In the genomic region with DNA sequence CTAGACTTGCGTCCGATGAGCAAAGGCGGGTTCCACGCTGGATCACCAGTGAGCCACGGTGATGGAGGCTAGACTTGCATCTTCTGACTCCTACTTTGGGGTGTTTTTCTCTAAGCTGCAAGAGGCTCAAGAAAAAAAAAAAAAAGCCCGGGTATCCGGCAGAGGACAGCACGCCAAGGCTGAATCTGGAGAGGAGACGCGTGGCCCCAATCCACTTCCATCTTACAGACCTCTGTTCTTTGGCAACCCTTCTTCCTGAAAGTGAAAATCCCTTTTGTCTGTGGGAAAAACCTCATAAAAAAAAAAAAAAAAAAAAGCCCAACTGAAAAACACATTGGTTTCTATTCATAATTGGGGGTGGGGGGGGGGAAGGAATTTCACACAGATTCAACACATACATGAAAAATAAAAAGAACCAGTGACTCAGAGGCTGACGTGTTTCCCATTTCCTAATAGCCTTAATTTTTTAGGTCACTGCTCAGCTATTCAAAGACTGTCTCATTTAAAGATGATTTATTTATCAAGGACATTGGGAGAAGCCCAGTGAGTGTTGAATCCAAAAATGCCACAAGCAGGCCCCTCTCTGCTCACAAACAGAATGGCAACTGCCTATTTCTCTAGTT, we compare ENCODE assay signal across 16 cellular contexts.
DNase-seq lines count a peak whose midpoint lies in the region; ATAC-seq and TF ChIP-seq lines count a peak whose summit lies in the region.
"Had no signal": no experiment of that assay in that cellular context is flagged by ENCODE, and none has a peak within 500 bp of the region (broad histone marks: within the 10 kb centered on the region; RNA-seq: fewer than 3 reads in every experiment).

No MANE protein-coding gene starts in this region.

- ATAC-seq in GM19467 (IDR thresholded peaks at IDR 0.05; ENCODE audit: unreplicated experiment) (no peak), HG02610 (IDR thresholded peaks at IDR 0.05; ENCODE audit: unreplicated experiment) (no peak)
- ATAC-seq: left lung had no signal

- DNase-seq in Caki2 (ENCODE audit: low read depth) (peak; percentile 46), MV-4-11 (lab: John Stamatoyannopoulos, UW) (peak; percentile 26), epithelial cell of esophagus (ENCODE audit: low read depth) (peak; percentile 88), non-pigmented ciliary epithelial cell (ENCODE audit: low read depth) (peak; percentile 77), Ammon's horn (ENCODE audit: low spot score) (no peak), NCI-H2029 (lab: John Stamatoyannopoulos, UW) (no peak)
- DNase-seq: activated CD4-positive, alpha-beta T cell treated with anti-CD3 and anti-CD28 coated beads, Interleukin-2, amount 50 U/mL, for 1 hour; activated effector memory CD4-positive, alpha-beta T cell treated with Interleukin-2 at 50 U/mL for 16 hours; Caco-2; colonic mucosa; glutamatergic neuron; left lung; stimulated activated CD4-positive, alpha-beta T cell treated with anti-CD3 and anti-CD28 coated beads, Interleukin-4, amount 100 ng/mL, for 1 hour; stimulated activated naive CD4-positive, alpha-beta T cell treated with Interleukin-2 at 50 U/mL for 16 hours had no signal

- in situ Hi-C loops in Caki2 (cut with HindIII; ENCODE audit: low pct_unique_long_range_greater_than_20kb, low sequenced_read_pairs) = no loop called here

- no peak overlapping the region for H3K4me3 ChIP-seq in epithelial cell of esophagus (ENCODE audit: low read length)
- H3K4me3 ChIP-seq: colonic mucosa, left lung had no signal

- TF ChIP-seq CTCF in epithelial cell of esophagus (IDR thresholded peaks at IDR 0.05; ENCODE audit: insufficient read depth, low read depth, low read length, missing control alignments) = no peak

Comparison
In these comparisons a context has a peak if more than half of its experiments do, and no peak if none do; other contexts are left out.
1. DNase-seq: peak in Caki2 (single experiment), MV-4-11 (single experiment), epithelial cell of esophagus (single experiment) and non-pigmented ciliary epithelial cell (single experiment); none in Ammon's horn (single experiment) and NCI-H2029 (single experiment).